In genomic region chr4:81404294-81404693, GRCh38 we compare ENCODE assay signal across 20 cellular contexts.
A peak's percentile ranks its signal among the peaks of the same experiment; 100 is the strongest.
DNase-seq lines count a peak whose midpoint lies in the region; ATAC-seq and TF ChIP-seq lines count a peak whose summit lies in the region.
"Had no signal": no experiment of that assay in that cellular context is flagged by ENCODE, and none has a peak within 500 bp of the region (broad histone marks: within the 10 kb centered on the region; RNA-seq: fewer than 3 reads in every experiment).

No MANE protein-coding gene starts in this region.

- ATAC-seq in GM23338 (peak; percentile 55; the same call in 2 of the 3 replicates), GM21529 (IDR thresholded peaks at IDR 0.05; ENCODE audit: unreplicated experiment) (no peak)
- ATAC-seq: gastrocnemius medialis had no signal

- no peaks in the 10 kb centered on the region for H3K27me3 Mint-ChIP-seq in GM23338 (ENCODE audit: insufficient read depth, low read depth, poor library complexity)
- H3K27me3 Mint-ChIP-seq: activated CD4-positive, alpha-beta memory T cell treated with anti-CD3 and anti-CD28 coated beads, Interleukin-2, amount 10 ng/mL, durations not matched to agents 7 days and 5 days had no signal

- H3K36me3 ChIP-seq in GM23338 (ENCODE audit: insufficient read depth) = no peaks in the 10 kb centered on the region
- H3K36me3 ChIP-seq in MM.1S (replicated peaks; ENCODE audit: insufficient read depth, low read length) = no peaks in the 10 kb centered on the region
- H3K36me3 ChIP-seq: gastrocnemius medialis, HAP-1 had no signal

- H3K9me3 Mint-ChIP-seq in GM23338 = no peaks in the 10 kb centered on the region; the same call in 2 of the 3 replicates
- H3K9me3 Mint-ChIP-seq: activated B cell treated with CpG ODN at 0.5 μM for 24 hours; activated CD4-positive, alpha-beta memory T cell treated with anti-CD3 and anti-CD28 coated beads, Interleukin-2, amount 10 ng/mL, durations not matched to agents 7 days and 5 days; T-helper 1 cell treated with Interleukin-12 subunit alpha and Interleukin-12 subunit beta and Interleukin-4 antibody, amounts not matched to agents 30 μg/mL and 1 μg/mL, for 36 hours; type B pancreatic cell had no signal

- H3K9me2 ChIP-seq in GM23338 (ENCODE audit: insufficient read depth) = peaks cover under 1% of the 10 kb centered on the region; the same call in 1 of the 2 replicates
- H3K9me2 ChIP-seq in MM.1S (replicated peaks; ENCODE audit: insufficient read depth, low read length) = no peaks in the 10 kb centered on the region

- H3K36me3 Mint-ChIP-seq in GM23338 (ENCODE audit: low read depth) = no peaks in the 10 kb centered on the region
- H3K36me3 Mint-ChIP-seq: type B pancreatic cell had no signal

- H3F3A ChIP-seq in GM23338 (replicated peaks; ENCODE audit: low read depth) = no peaks in the 10 kb centered on the region
- no peaks in the 10 kb centered on the region for H3F3A ChIP-seq in MM.1S (ENCODE audit: insufficient read depth, low read length)

- TF ChIP-seq CTCF in GM23338 (conservative IDR thresholded peaks at IDR 0.05; ENCODE audit: low read depth in 2 of 2) (peak in 1 of 2 experiments; percentile 51; a peak in 3 of 4 replicates), VCaP (conservative IDR thresholded peaks at IDR 0.05) (peak; percentile 81), fibroblast of pulmonary artery (IDR thresholded peaks at IDR 0.05; ENCODE audit: low read length, missing control alignments) (peak; percentile 3), MM.1S (IDR thresholded peaks at IDR 0.05; ENCODE audit: low read length) (no peak)

- H3K27me3 ChIP-seq in GM23338 (ENCODE audit: insufficient read depth) = no peaks in the 10 kb centered on the region
- no peaks in the 10 kb centered on the region for H3K27me3 ChIP-seq in MM.1S (replicated peaks; ENCODE audit: insufficient read depth, low read length)
- H3K27me3 ChIP-seq: gastrocnemius medialis had no signal

- H3K4me2 ChIP-seq in GM23338 = no peak overlapping the region
- no peak overlapping the region for H3K4me2 ChIP-seq in MM.1S (ENCODE audit: low read depth, low read length)

- peak; percentile 12 for DNase-seq in AG08396 (ENCODE audit: low spot score)
- DNase-seq in GM23338 (ENCODE audit: low spot score) = peak; percentile 31
- no peak for DNase-seq in fibroblast of pulmonary artery (ENCODE audit: low read depth)
- DNase-seq in epidermal melanocyte (ENCODE audit: insufficient read length, low spot score) = no peak
- DNase-seq in occipital lobe (lab: John Stamatoyannopoulos, UW) = no peak
- no peak for DNase-seq in MM.1S
- DNase-seq: activated B cell treated with CpG ODN at 0.5 μM for 24 hours; activated CD4-positive, alpha-beta memory T cell treated with anti-CD3 and anti-CD28 coated beads, Interleukin-2, amount 10 ng/mL, durations not matched to agents 7 days and 5 days; activated naive CD4-positive, alpha-beta T cell treated with Interleukin-2 at 50 U/mL for 16 hours; activated T-cell treated with anti-CD3 and anti-CD28 coated beads, Interleukin-2, amount 50 U/mL, for 1 hour; Caco-2; gastrocnemius medialis; NCI-H2029 treated with DMSO at 0.1 percent for 48 hours; SHP77 treated with DMSO at 0.1 percent for 48 hours; stimulated activated CD4-positive, alpha-beta T cell treated with anti-CD3 and anti-CD28 coated beads, Interleukin-4, amount 100 ng/mL, for 24 hours had no signal

- no peaks in the 10 kb centered on the region for H4K20me1 ChIP-seq in GM23338 (replicated peaks; ENCODE audit: insufficient read depth)
- no peaks in the 10 kb centered on the region for H4K20me1 ChIP-seq in MM.1S (ENCODE audit: insufficient read depth, low read length)

- no peak overlapping the region for H3K4me3 ChIP-seq in GM23338
- H3K4me3 ChIP-seq in fibroblast of pulmonary artery (replicated peaks; ENCODE audit: low read depth, low read length) = no peak overlapping the region
- no peak overlapping the region for H3K4me3 ChIP-seq in MM.1S (ENCODE audit: low read length)
- H3K4me3 ChIP-seq: gastrocnemius medialis, HAP-1 had no signal

- no peaks in the 10 kb centered on the region for H3K9me3 ChIP-seq in MM.1S (replicated peaks; ENCODE audit: insufficient read depth, low read length)
- H3K9me3 ChIP-seq: Caco-2, gastrocnemius medialis, HAP-1 had no signal

- H2AFZ ChIP-seq in GM23338 (no peak overlapping the region), MM.1S (ENCODE audit: low read length) (no peak overlapping the region)

- H3K4me1 ChIP-seq in GM23338 (ENCODE audit: insufficient read depth) (no peaks in the 10 kb centered on the region), MM.1S (ENCODE audit: low read length) (no peaks in the 10 kb centered on the region)
- H3K4me1 ChIP-seq: Caco-2, gastrocnemius medialis, HAP-1 had no signal

- H3K27ac Mint-ChIP-seq in GM23338 = no peak overlapping the region
- H3K27ac Mint-ChIP-seq: activated B cell treated with CpG ODN at 0.5 μM for 24 hours; activated CD4-positive, alpha-beta memory T cell treated with anti-CD3 and anti-CD28 coated beads, Interleukin-2, amount 10 ng/mL, durations not matched to agents 7 days and 5 days; T-helper 1 cell treated with Interleukin-12 subunit alpha and Interleukin-12 subunit beta and Interleukin-4 antibody, amounts not matched to agents 30 μg/mL and 1 μg/mL, for 36 hours; type B pancreatic cell had no signal

- H3K27ac ChIP-seq in GM23338 (ENCODE audit: low read depth) (no peak overlapping the region), VCaP (no peak overlapping the region), MM.1S (ENCODE audit: low read length) (no peak overlapping the region)
- H3K27ac ChIP-seq: gastrocnemius medialis had no signal

- peaks cover 4% of the 10 kb centered on the region for H3K4me1 Mint-ChIP-seq in GM23338

- H3K79me2 ChIP-seq in GM23338 (replicated peaks; ENCODE audit: insufficient read depth) = no peaks in the 10 kb centered on the region
- H3K79me2 ChIP-seq in MM.1S (ENCODE audit: low read length) = no peaks in the 10 kb centered on the region

- H3K9ac ChIP-seq in MM.1S (ENCODE audit: low read length) = no peak overlapping the region

- no peak overlapping the region for H3K4me3 Mint-ChIP-seq in GM23338
- H3K4me3 Mint-ChIP-seq: activated B cell treated with CpG ODN at 0.5 μM for 24 hours; activated CD4-positive, alpha-beta memory T cell treated with anti-CD3 and anti-CD28 coated beads, Interleukin-2, amount 10 ng/mL, durations not matched to agents 7 days and 5 days; T-helper 1 cell treated with Interleukin-12 subunit alpha and Interleukin-12 subunit beta and Interleukin-4 antibody, amounts not matched to agents 30 μg/mL and 1 μg/mL, for 36 hours; type B pancreatic cell had no signal

TF ChIP-seq in GM23338, 12 proteins besides CTCF, POLR2A, EP300 and RAD21 (continues in another document):
- no peak for TF ChIP-seq CREB1 (CRISPR knock-in tag; IDR thresholded peaks at IDR 0.05; ENCODE audit: low read depth)
- TF ChIP-seq JUNB (IDR thresholded peaks at IDR 0.05; ENCODE audit: unreplicated experiment) = no peak
- TF ChIP-seq ZNF331 (CRISPR knock-in tag; IDR thresholded peaks at IDR 0.05; ENCODE audit: low read depth) = no peak

Comparison
In these comparisons a context has a peak if more than half of its experiments do, and no peak if none do; other contexts are left out.
1. DNase-seq: peak in AG08396 (single experiment) and GM23338 (single experiment); none in fibroblast of pulmonary artery (single experiment), epidermal melanocyte (single experiment), occipital lobe (single experiment) and MM.1S (single experiment).